Comparison of ENCODE assay signal across 1 cellular context in genomic region chr1:207025144-207025880, GRCh38.
TF ChIP-seq lines count a peak whose summit lies in the region.

No MANE protein-coding gene starts in this region.

TF ChIP-seq in HepG2, 621 proteins besides CTCF, POLR2A, EP300 and RAD21 (continued from another document and continues in another):
- TF ChIP-seq FOXO1 (CRISPR knock-in tag; IDR thresholded peaks at IDR 0.05) (no peak), TFDP2 (CRISPR knock-in tag; IDR thresholded peaks at IDR 0.05) (no peak), HIC2 (CRISPR knock-in tag; IDR thresholded peaks at IDR 0.05; ENCODE audit: low read depth) (peak; percentile 66; the same call in 1 of the 2 replicates), PTBP1 (IDR thresholded peaks at IDR 0.05; ENCODE audit: low read depth, low read length, poor library complexity, severe bottlenecking) (no peak), RBAK (CRISPR knock-in tag; IDR thresholded peaks at IDR 0.05) (no peak), ZNF296 (CRISPR knock-in tag; conservative IDR thresholded peaks at IDR 0.05) (no peak), GATA4 (IDR thresholded peaks at IDR 0.05; ENCODE audit: borderline replicate concordance, low read depth) (no peak), ZBTB21 (CRISPR knock-in tag; IDR thresholded peaks at IDR 0.05) (no peak), ETV5 (CRISPR knock-in tag; IDR thresholded peaks at IDR 0.05; ENCODE audit: borderline replicate concordance) (peak; percentile 32; the same call in 1 of the 2 replicates), ZNF260 (CRISPR knock-in tag; IDR thresholded peaks at IDR 0.05; ENCODE audit: borderline replicate concordance, low read depth) (no peak), ZNF337 (CRISPR knock-in tag; IDR thresholded peaks at IDR 0.05; ENCODE audit: borderline replicate concordance, low read depth) (no peak), ZNF292 (CRISPR knock-in tag; IDR thresholded peaks at IDR 0.05; ENCODE audit: borderline replicate concordance, low read depth) (no peak), GMEB2 (CRISPR knock-in tag; IDR thresholded peaks at IDR 0.05; ENCODE audit: low read depth) (no peak), MYC (CRISPR knock-in tag; IDR thresholded peaks at IDR 0.05; ENCODE audit: borderline replicate concordance) (no peak), LBX2 (CRISPR knock-in tag; IDR thresholded peaks at IDR 0.05; ENCODE audit: borderline replicate concordance) (no peak), HMGXB4 (CRISPR knock-in tag; IDR thresholded peaks at IDR 0.05; ENCODE audit: borderline replicate concordance in 1 of 2, low read depth in 1 of 2) (no peak; a peak in 1 of 4 replicates), TGIF2 (CRISPR knock-in tag; IDR thresholded peaks at IDR 0.05) (no peak), CAMTA2 (CRISPR knock-in tag; IDR thresholded peaks at IDR 0.05; ENCODE audit: borderline replicate concordance) (no peak), FOXK2 (IDR thresholded peaks at IDR 0.05) (no peak), MEIS2 (CRISPR knock-in tag; IDR thresholded peaks at IDR 0.05) (no peak), FOXA1 (IDR thresholded peaks at IDR 0.05) (0 out of 2 replicates have a peak, but pooled peaks have one; percentile 37), FOXA1 (CRISPR knock-in tag; IDR thresholded peaks at IDR 0.05) (peak; percentile 78), ZGPAT (CRISPR knock-in tag; IDR thresholded peaks at IDR 0.05) (peak; percentile 68; the same call in 1 of the 2 replicates), PCBP2 (optimal IDR thresholded peaks at IDR 0.05; ENCODE audit: low read depth, low read length, poor library complexity, severe bottlenecking) (no peak), TFDP1 (CRISPR knock-in tag; IDR thresholded peaks at IDR 0.05; ENCODE audit: borderline replicate concordance) (no peak), ZBTB43 (CRISPR knock-in tag; conservative IDR thresholded peaks at IDR 0.05) (peak; percentile 80; the same call in 1 of the 2 replicates), ZNF7 (CRISPR knock-in tag; IDR thresholded peaks at IDR 0.05) (peak; percentile 59; the same call in 1 of the 2 replicates), NKX3-1 (CRISPR knock-in tag; IDR thresholded peaks at IDR 0.05) (no peak), ZNF775 (CRISPR knock-in tag; IDR thresholded peaks at IDR 0.05; ENCODE audit: borderline replicate concordance) (no peak), POGZ (CRISPR knock-in tag; IDR thresholded peaks at IDR 0.05) (no peak), HOXA9 (CRISPR knock-in tag; IDR thresholded peaks at IDR 0.05; ENCODE audit: borderline replicate concordance) (no peak), ZNF280B (CRISPR knock-in tag; IDR thresholded peaks at IDR 0.05; ENCODE audit: borderline replicate concordance) (no peak), ELK4 (CRISPR knock-in tag; IDR thresholded peaks at IDR 0.05; ENCODE audit: borderline replicate concordance) (no peak), HMGXB3 (CRISPR knock-in tag; IDR thresholded peaks at IDR 0.05; ENCODE audit: borderline replicate concordance) (no peak), HNF4A (CRISPR knock-in tag; IDR thresholded peaks at IDR 0.05) (peak; percentile 25; the same call in 1 of the 2 replicates), ZKSCAN8 (CRISPR knock-in tag; IDR thresholded peaks at IDR 0.05; ENCODE audit: borderline replicate concordance) (peak; percentile 35; the same call in 1 of the 2 replicates)
